In the genomic region with DNA sequence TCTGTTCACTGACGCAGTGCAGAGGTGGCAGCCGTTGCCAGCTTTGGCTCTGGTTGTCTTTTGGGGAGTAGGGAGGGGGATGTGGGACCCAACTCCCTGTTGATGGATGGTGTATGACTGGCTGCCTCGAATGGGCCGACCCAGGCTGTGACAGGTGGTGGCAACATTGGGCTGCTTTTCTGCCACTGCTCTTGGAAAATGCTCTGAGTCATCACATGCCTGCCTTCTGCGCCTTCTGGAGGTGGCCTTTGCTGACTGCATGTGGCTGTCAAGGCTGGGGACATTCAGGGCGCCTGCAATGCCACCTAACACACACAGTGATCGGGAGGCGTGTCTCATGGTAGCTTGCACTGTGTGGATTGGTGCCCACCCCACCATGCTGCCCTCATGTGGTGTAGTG, we compare ENCODE assay signal across 22 cellular contexts. TPM values are rescaled to one million over a fixed set of nuclear protein-coding genes. Genes with fewer than 3 reads are reported as not detected.
DNase-seq lines count a peak whose midpoint lies in the region; ATAC-seq, FAIRE-seq and TF ChIP-seq lines count a peak whose summit lies in the region.
"Had no signal": no experiment of that assay in that cellular context is flagged by ENCODE, and none has a peak within 500 bp of the region (broad histone marks: within the 10 kb centered on the region; RNA-seq: fewer than 3 reads in every experiment).

No MANE protein-coding gene starts in this region.

- H3K79me2 ChIP-seq in mesendoderm (ENCODE audit: control insufficient read depth, insufficient read depth, low read length) = no peaks in the 10 kb centered on the region

- POLR2A ChIA-PET in T-cell (lab: Charles Lee) = no interaction called here

- CTCF ChIA-PET in T-cell (lab: Charles Lee) = no interaction called here

- H2BK5ac ChIP-seq in mesendoderm (ENCODE audit: low read length) = no peak overlapping the region

- no peak overlapping the region for H3K4me3 ChIP-seq in WERI-Rb-1 (ENCODE audit: low read depth, low read length)
- no peak overlapping the region for H3K4me3 ChIP-seq in mesendoderm (ENCODE audit: low read length)
- H3K4me3 ChIP-seq: BLaER1 treated with 17β-estradiol and CSF1 and Interleukin-3, amounts not matched to agents 10 nM and 100 nM; PC-9 had no signal

- no peak overlapping the region for H3K4me2 ChIP-seq in mesendoderm (ENCODE audit: low read length)
- H3K4me2 ChIP-seq: BLaER1 treated with 17β-estradiol and CSF1 and Interleukin-3, amounts not matched to agents 10 nM and 100 nM; PC-9 had no signal

- H3K23ac ChIP-seq in mesendoderm (ENCODE audit: low read length) = no peak overlapping the region

- no peak overlapping the region for H3K18ac ChIP-seq in mesendoderm (ENCODE audit: low read length)

- H3K4me1 Mint-ChIP-seq in T-cell = no peaks in the 10 kb centered on the region

- H4K8ac ChIP-seq in mesendoderm (ENCODE audit: low read depth, low read length) = no peak overlapping the region

- peaks cover 19% of the 10 kb centered on the region for H3K27me3 ChIP-seq in WERI-Rb-1 (ENCODE audit: insufficient read depth, low read depth, severe bottlenecking)
- H3K27me3 ChIP-seq in mesendoderm (ENCODE audit: insufficient read depth, low read length, poor library complexity) = no peaks in the 10 kb centered on the region
- H3K27me3 ChIP-seq: BLaER1 treated with 17β-estradiol and CSF1 and Interleukin-3, amounts not matched to agents 10 nM and 100 nM had no signal

- H3K36me3 Mint-ChIP-seq in T-cell = no peaks in the 10 kb centered on the region
- H3K36me3 Mint-ChIP-seq: natural killer cell had no signal

- 0 out of 2 replicates have a peak, but pooled peaks have one; percentile 18 for TF ChIP-seq CTCF in WERI-Rb-1 (IDR thresholded peaks at IDR 0.05; ENCODE audit: low read depth, low read length)

- H3K9me3 Mint-ChIP-seq in T-cell = peaks cover 2 to 3% (median 3%) of the 10 kb centered on the region in 3 donors
- H3K9me3 Mint-ChIP-seq: dendritic cell treated with granulocyte-macrophage colony-stimulating factor and Interleukin-4, amounts not matched to agents 40 ng/mL and 50 ng/mL, for 4 days had no signal

- H3K4me3 Mint-ChIP-seq in T-cell = no peak overlapping the region
- H3K4me3 Mint-ChIP-seq: activated T-helper 1 cell treated with anti-CD3 and anti-CD28 coated beads, Interleukin-12 subunit alpha, Interleukin-12 subunit beta, Interleukin-2, Interleukin-4 antibody, amounts not matched to agents 30 ng/mL and 10 ng/mL and 1 ng/mL, durations not matched to agents 14 hours and 24 hours and 36 hours; dendritic cell treated with granulocyte-macrophage colony-stimulating factor and Interleukin-4, amounts not matched to agents 40 ng/mL and 50 ng/mL, for 4 days; natural killer cell had no signal

- peaks cover 9 to 18% of the 10 kb centered on the region in 2 donors for H3K27me3 Mint-ChIP-seq in T-cell
- H3K27me3 Mint-ChIP-seq: dendritic cell treated with granulocyte-macrophage colony-stimulating factor and Interleukin-4, amounts not matched to agents 40 ng/mL and 50 ng/mL, for 4 days had no signal

- H3K27ac ChIP-seq in WERI-Rb-1 (no peak overlapping the region), mesendoderm (ENCODE audit: low read depth, low read length) (no peak overlapping the region)
- H3K27ac ChIP-seq: BLaER1 treated with 17β-estradiol and CSF1 and Interleukin-3, amounts not matched to agents 10 nM and 100 nM; PC-9 had no signal

- no peak overlapping the region for H3K27ac Mint-ChIP-seq in T-cell
- H3K27ac Mint-ChIP-seq: activated T-helper 1 cell treated with anti-CD3 and anti-CD28 coated beads, Interleukin-12 subunit alpha, Interleukin-12 subunit beta, Interleukin-2, Interleukin-4 antibody, amounts not matched to agents 30 ng/mL and 10 ng/mL and 1 ng/mL, durations not matched to agents 14 hours and 24 hours and 36 hours; dendritic cell treated with granulocyte-macrophage colony-stimulating factor and Interleukin-4, amounts not matched to agents 40 ng/mL and 50 ng/mL, for 4 days; natural killer cell; progenitor cell of endocrine pancreas had no signal

- H2AK5ac ChIP-seq in mesendoderm (ENCODE audit: low read length) = no peak overlapping the region

- in situ Hi-C loops in KBM-7 (cut with MboI; ENCODE audit: low pct_unique_long_range_greater_than_20kb, low sequenced_read_pairs) = no loop called here

- no peak overlapping the region for H3K9ac ChIP-seq in mesendoderm (ENCODE audit: low read length)
- H3K9ac ChIP-seq: BLaER1 treated with 17β-estradiol and CSF1 and Interleukin-3, amounts not matched to agents 10 nM and 100 nM had no signal

- no peak overlapping the region for H3K56ac ChIP-seq in mesendoderm (ENCODE audit: low read length)

- no peak overlapping the region for H2BK15ac ChIP-seq in mesendoderm (replicated peaks; ENCODE audit: low read depth)

- no peaks in the 10 kb centered on the region for H3K36me3 ChIP-seq in WERI-Rb-1
- no peaks in the 10 kb centered on the region for H3K36me3 ChIP-seq in mesendoderm (ENCODE audit: control insufficient read depth, insufficient read depth, low read length)
- H3K36me3 ChIP-seq: BLaER1 treated with 17β-estradiol and CSF1 and Interleukin-3, amounts not matched to agents 10 nM and 100 nM had no signal

- no peaks in the 10 kb centered on the region for H3K4me1 ChIP-seq in mesendoderm (ENCODE audit: control insufficient read depth, low read depth, low read length)
- H3K4me1 ChIP-seq: BLaER1 treated with 17β-estradiol and CSF1 and Interleukin-3, amounts not matched to agents 10 nM and 100 nM had no signal

- no peaks in the 10 kb centered on the region for H3K79me1 ChIP-seq in mesendoderm (ENCODE audit: low read length)

- no peak overlapping the region for H3K4ac ChIP-seq in mesendoderm (ENCODE audit: low read depth, low read length)

- no peaks in the 10 kb centered on the region for H3K9me3 ChIP-seq in WERI-Rb-1 (ENCODE audit: severe bottlenecking)

- ATAC-seq in T-cell (replicated peaks in 1 of 4) = no peak
- ATAC-seq: natural killer cell had no signal

- no peak overlapping the region for H4K5ac ChIP-seq in mesendoderm (ENCODE audit: low read length)

- FAIRE-seq in urothelium cell line (lab: Jason Lieb, UNC) = no peak
- FAIRE-seq: GM18507, H54, islet of Langerhans had no signal

- no CpG with 5 or more reads among the region's 8 CpGs for WGBS in mesendoderm (ENCODE audit: extremely low coverage, insufficient coverage, low lambda C conversion rate)

- DNase-seq in activated effector memory CD4-positive, alpha-beta T cell treated with anti-CD3 and anti-CD28 coated beads, Interleukin-2, amount 50 U/mL, for 16 hours = peak; percentile 48
- DNase-seq in activated effector memory CD4-positive, alpha-beta T cell treated with Interleukin-2 at 50 U/mL for 16 hours = no peak
- DNase-seq in WERI-Rb-1 (peak; percentile 16), mesendoderm (peak; percentile 23), KBM-7 (no peak), urothelium cell line (ENCODE audit: low spot score) (no peak), NCI-H748 treated with DMSO at 0.1 percent for 48 hours (lab: John Stamatoyannopoulos, UW) (no peak), T-cell (no peak)
- DNase-seq: activated CD4-positive, alpha-beta T cell treated with anti-CD3 and anti-CD28 coated beads for 1 hour; DMS79; natural killer cell; NCI-H1436; NCI-H82; PC-9; stimulated activated CD4-positive, alpha-beta T cell treated with anti-CD3 and anti-CD28 coated beads, Interleukin-4, amount 100 ng/mL, for 4 hours had no signal

- H2BK120ac ChIP-seq in mesendoderm (ENCODE audit: low read depth, low read length) = no peak overlapping the region

RNA-seq across cellular contexts. Expression of a gene that starts 27.1 kb away (rescaled TPM):
- 9.3 TPM for polyA plus RNA-seq in mesendoderm (2013, experiment 1 of 2)
- polyA plus RNA-seq in mesendoderm (2013, experiment 2 of 2) = 9.6 TPM
- 1 to 10 TPM in 4 of 5 donors, under 1 TPM in 1; 0.38 to 6.1 (median 1.3) TPM for total RNA-seq in T-cell
- total RNA-seq: PC-9 had no signal

Comparison
In these comparisons a context has a peak if more than half of its experiments do, and no peak if none do; other contexts are left out.
1. DNase-seq: peak in activated effector memory CD4-positive, alpha-beta T cell treated with anti-CD3 and anti-CD28 coated beads, Interleukin-2, amount 50 U/mL, for 16 hours (single experiment), WERI-Rb-1 (single experiment) and mesendoderm (single experiment); none in activated effector memory CD4-positive, alpha-beta T cell treated with Interleukin-2 at 50 U/mL for 16 hours (single experiment), KBM-7 (single experiment), urothelium cell line (single experiment), NCI-H748 treated with DMSO at 0.1 percent for 48 hours (single experiment) and T-cell (0 of 34).